17 cellular contexts compared by ENCODE assay signal in the genomic region with DNA sequence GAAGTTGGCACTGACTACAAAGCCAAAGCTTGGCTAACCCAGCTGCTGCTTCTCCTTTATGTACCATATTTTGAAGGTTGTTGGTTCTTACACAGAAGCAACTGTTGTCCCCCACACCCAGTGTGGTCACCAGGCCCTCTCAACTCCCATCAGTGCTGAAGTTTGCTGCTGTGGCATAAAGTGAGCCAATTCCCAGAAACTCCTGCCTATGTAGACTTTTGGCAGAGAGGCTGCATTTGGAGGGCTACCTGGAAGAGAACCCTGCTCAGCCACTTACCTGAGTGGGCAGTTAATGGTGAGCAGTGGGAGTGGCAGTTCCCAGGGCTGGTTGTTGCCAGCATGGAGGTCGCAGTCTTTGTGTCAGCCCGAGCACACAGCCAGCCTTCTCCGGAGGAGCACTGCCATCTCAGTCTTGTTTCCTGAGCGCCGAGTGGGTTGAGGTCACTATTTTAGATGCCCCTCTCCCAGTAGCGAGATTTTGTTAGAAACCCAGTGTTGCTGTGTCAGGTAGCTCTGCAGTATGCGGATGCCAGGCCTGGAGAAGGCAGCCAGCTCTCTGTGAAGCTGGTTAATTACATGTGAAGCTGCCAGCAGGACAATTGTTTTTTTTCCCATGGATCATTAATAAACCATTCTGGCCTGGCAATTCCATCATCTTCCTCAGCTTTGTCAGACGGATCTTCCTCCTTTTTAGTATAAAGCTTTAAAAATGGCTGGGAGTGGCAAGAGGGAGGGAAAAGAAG. TPM values are rescaled to one million over a fixed set of nuclear protein-coding genes. Genes with fewer than 3 reads are reported as not detected.
"Had no signal": no experiment of that assay in that cellular context is flagged by ENCODE, and none has a peak within 500 bp of the region (broad histone marks: within the 10 kb centered on the region; RNA-seq: fewer than 3 reads in every experiment).

No MANE protein-coding gene starts in this region.

- H3K9ac ChIP-seq: neural progenitor cell had no signal

- H2AFZ ChIP-seq: neural progenitor cell had no signal

- H3K9me3 ChIP-seq: ascending aorta, spleen had no signal

- H3K4me3 ChIP-seq: ascending aorta, neural progenitor cell, spleen had no signal

- H3K36me3 ChIP-seq: ascending aorta, neural progenitor cell had no signal

- H3K4me1 ChIP-seq: ascending aorta had no signal

- DNase-seq: activated CD4-positive, alpha-beta T cell treated with anti-CD3 and anti-CD28 coated beads, Interleukin-2, amount 10 ng/mL, durations not matched to agents 7 days and 5 days; activated CD8-positive, alpha-beta memory T cell treated with anti-CD3 and anti-CD28 coated beads, Interleukin-2, amount 50 U/mL, for 4 hours; activated CD8-positive, alpha-beta T cell treated with anti-CD3 and anti-CD28 coated beads, Interleukin-2, amount 10 ng/mL, durations not matched to agents 7 days and 5 days; activated naive CD4-positive, alpha-beta T cell treated with anti-CD3 and anti-CD28 coated beads, Interleukin-2, amount 10 ng/mL, durations not matched to agents 7 days and 5 days; activated T-cell treated with anti-CD3 and anti-CD28 coated beads, Interleukin-2, amount 50 U/mL, for 4 hours; foreskin fibroblast; hippocampal formation; islet precursor cell; left colon; naive B cell; spleen; stimulated activated CD4-positive, alpha-beta T cell treated with anti-CD3 and anti-CD28 coated beads, Interleukin-4, amount 100 ng/mL, for 4 hours had no signal

- H3K4me2 ChIP-seq: neural progenitor cell had no signal

- ATAC-seq: activated CD4-positive, CD25-positive, alpha-beta regulatory T cell treated with anti-CD3 and anti-CD28 coated beads, Interleukin-2, amount 50 U/mL, for 24 hours; activated CD8-positive, alpha-beta T cell treated with anti-CD3 and anti-CD28 coated beads, Interleukin-2, amount 10 ng/mL, durations not matched to agents 7 days and 5 days; activated T-cell treated with anti-CD3 and anti-CD28 coated beads, Interleukin-2, amount 50 U/mL, for 4 hours; left colon; stimulated activated memory B cell treated with anti-CD40 and anti-IgM and Interleukin-4, amounts not matched to agents 10 μg/mL and 1 μg/mL and 100 μg/mL, for 72 hours had no signal

- H3K27ac ChIP-seq: ascending aorta, epithelial cell of prostate, neural progenitor cell, spleen had no signal

- H3K27me3 ChIP-seq: ascending aorta, neural progenitor cell, spleen had no signal

RNA-seq across cellular contexts. Expression of a gene that starts 24.5 kb away (rescaled TPM):
- total RNA-seq: activated CD4-positive, alpha-beta T cell treated with anti-CD3 and anti-CD28 coated beads, Interleukin-2, amount 10 ng/mL, durations not matched to agents 7 days and 5 days had no signal
